Comparison of ENCODE assay signal across 1 cellular context in the genomic region with DNA sequence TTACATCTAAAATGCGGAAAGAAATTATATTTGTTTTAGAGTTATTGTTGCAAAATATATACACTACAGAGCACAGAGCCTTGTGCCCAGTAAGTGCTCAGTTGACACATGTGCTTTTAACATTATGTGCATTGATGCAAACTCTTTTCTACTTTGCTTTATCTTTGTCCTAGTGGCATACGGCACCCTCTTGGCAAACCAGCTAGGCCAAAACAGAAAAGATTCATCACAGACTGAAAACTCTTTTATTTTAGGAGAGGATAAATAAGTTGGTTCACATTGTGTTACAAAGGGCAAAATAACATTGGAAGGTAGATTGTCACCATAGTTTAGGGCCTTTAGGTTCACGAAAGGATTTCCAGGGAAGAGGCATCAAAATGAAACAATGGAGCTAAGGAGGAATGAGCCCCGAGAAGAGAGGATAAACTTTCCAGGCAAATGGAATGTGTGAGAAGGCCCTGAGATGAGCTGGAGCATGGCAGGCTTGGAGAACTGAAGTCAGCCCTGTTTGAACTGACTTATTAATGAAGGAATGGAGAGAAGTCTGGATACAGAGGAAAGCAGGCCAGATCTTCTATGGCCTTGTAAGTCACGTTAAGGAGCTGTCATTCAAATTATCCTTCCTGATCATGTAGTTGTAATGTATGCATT.
A peak's percentile ranks its signal among the peaks of the same experiment; 100 is the strongest.
TF ChIP-seq lines count a peak whose summit lies in the region.

No MANE protein-coding gene starts in this region.

TF ChIP-seq in K562, 482 proteins besides CTCF, POLR2A, EP300 and RAD21 (continued from another document):
- TF ChIP-seq, protein P1, sequence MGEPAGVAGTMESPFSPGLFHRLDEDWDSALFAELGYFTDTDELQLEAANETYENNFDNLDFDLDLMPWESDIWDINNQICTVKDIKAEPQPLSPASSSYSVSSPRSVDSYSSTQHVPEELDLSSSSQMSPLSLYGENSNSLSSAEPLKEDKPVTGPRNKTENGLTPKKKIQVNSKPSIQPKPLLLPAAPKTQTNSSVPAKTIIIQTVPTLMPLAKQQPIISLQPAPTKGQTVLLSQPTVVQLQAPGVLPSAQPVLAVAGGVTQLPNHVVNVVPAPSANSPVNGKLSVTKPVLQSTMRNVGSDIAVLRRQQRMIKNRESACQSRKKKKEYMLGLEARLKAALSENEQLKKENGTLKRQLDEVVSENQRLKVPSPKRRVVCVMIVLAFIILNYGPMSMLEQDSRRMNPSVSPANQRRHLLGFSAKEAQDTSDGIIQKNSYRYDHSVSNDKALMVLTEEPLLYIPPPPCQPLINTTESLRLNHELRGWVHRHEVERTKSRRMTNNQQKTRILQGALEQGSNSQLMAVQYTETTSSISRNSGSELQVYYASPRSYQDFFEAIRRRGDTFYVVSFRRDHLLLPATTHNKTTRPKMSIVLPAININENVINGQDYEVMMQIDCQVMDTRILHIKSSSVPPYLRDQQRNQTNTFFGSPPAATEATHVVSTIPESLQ (CRISPR knock-in tag; IDR thresholded peaks at IDR 0.05): 0 out of 2 replicates have a peak, but pooled peaks have one; percentile 57
- TF ChIP-seq HLTF (IDR thresholded peaks at IDR 0.05) (no peak), ESRRB (CRISPR knock-in tag; IDR thresholded peaks at IDR 0.05; ENCODE audit: borderline replicate concordance) (no peak), GABPA (tag; conservative IDR thresholded peaks at IDR 0.05; ENCODE audit: low read depth) (no peak)
- TF ChIP-seq, protein P2, sequence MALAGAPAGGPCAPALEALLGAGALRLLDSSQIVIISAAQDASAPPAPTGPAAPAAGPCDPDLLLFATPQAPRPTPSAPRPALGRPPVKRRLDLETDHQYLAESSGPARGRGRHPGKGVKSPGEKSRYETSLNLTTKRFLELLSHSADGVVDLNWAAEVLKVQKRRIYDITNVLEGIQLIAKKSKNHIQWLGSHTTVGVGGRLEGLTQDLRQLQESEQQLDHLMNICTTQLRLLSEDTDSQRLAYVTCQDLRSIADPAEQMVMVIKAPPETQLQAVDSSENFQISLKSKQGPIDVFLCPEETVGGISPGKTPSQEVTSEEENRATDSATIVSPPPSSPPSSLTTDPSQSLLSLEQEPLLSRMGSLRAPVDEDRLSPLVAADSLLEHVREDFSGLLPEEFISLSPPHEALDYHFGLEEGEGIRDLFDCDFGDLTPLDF (CRISPR knock-in tag; IDR thresholded peaks at IDR 0.05): 0 out of 2 replicates have a peak, but pooled peaks have one; percentile 1
